ENCODE assay signal across 13 cellular contexts in genomic region chr14:93536945-93537344, GRCh38.
A peak's percentile ranks its signal among the peaks of the same experiment; 100 is the strongest.
DNase-seq lines count a peak whose midpoint lies in the region; ATAC-seq, FAIRE-seq and TF ChIP-seq lines count a peak whose summit lies in the region.
"Had no signal": no experiment of that assay in that cellular context is flagged by ENCODE, and none has a peak within 500 bp of the region (broad histone marks: within the 10 kb centered on the region; RNA-seq: fewer than 3 reads in every experiment).

No MANE protein-coding gene starts in this region.

- H3K9me3 ChIP-seq in endodermal cell (ENCODE audit: control insufficient read depth, low read length) (no peaks in the 10 kb centered on the region), kidney (ENCODE audit: control insufficient read depth in 1 of 2, low read length in 2 of 2) (no peaks in the 10 kb centered on the region)
- H3K9me3 ChIP-seq: BLaER1 had no signal

- DNase-seq in NCI-H82 (lab: John Stamatoyannopoulos, UW) (peak; percentile 45), NCI-H82 treated with DMSO at 0.1 percent for 48 hours (lab: John Stamatoyannopoulos, UW; ENCODE audit: unreplicated experiment) (no peak), NCI-H1694 (lab: John Stamatoyannopoulos, UW) (peak; percentile 34), endodermal cell (peak; percentile 68), retinal pigment epithelial cell (ENCODE audit: low read depth) (no peak), DMS53 treated with DMSO at 0.1 percent for 48 hours (lab: John Stamatoyannopoulos, UW; ENCODE audit: unreplicated experiment) (no peak), kidney (no peak), left cardiac atrium (no peak)
- DNase-seq: cerebellar nuclear complex, GOT3, natural killer cell, NCI-H774 had no signal

- H3K36me3 ChIP-seq in endodermal cell (ENCODE audit: control insufficient read depth, insufficient read depth, low read length): no peaks in the 10 kb centered on the region
- H3K36me3 ChIP-seq in kidney (ENCODE audit: control insufficient read depth in 1 of 2, insufficient read depth in 2 of 2, low read length in 2 of 2): no peaks in the 10 kb centered on the region
- H3K36me3 ChIP-seq: BLaER1 had no signal

- H3K4me1 ChIP-seq in endodermal cell (ENCODE audit: control insufficient read depth, insufficient read depth, low read length) (no peaks in the 10 kb centered on the region), kidney (ENCODE audit: control insufficient read depth in 1 of 2, insufficient read depth in 1 of 2, low read depth in 1 of 2, low read length in 2 of 2) (peaks cover 3% of the 10 kb centered on the region in 2 donors)

- H3K36me3 Mint-ChIP-seq in endodermal cell (ENCODE audit: low read depth): peaks cover 4% of the 10 kb centered on the region
- H3K36me3 Mint-ChIP-seq: natural killer cell had no signal

- H3K27ac ChIP-seq in endodermal cell (ENCODE audit: low read depth, low read length) (no peak overlapping the region), kidney (ENCODE audit: low read depth in 2 of 2, low read length in 2 of 2) (no peak overlapping the region)
- H3K27ac ChIP-seq: BLaER1 had no signal

- WGBS in endodermal cell (ENCODE audit: insufficient coverage in 1 of 2, insufficient read length in 1 of 2), 2 experiments: 82 to 86% methylated on average over 8 of the region's 8 CpGs

- TF ChIP-seq CTCF in endodermal cell (conservative IDR thresholded peaks at IDR 0.05) (peak; percentile 77), retinal pigment epithelial cell (conservative IDR thresholded peaks at IDR 0.05; ENCODE audit: low read depth, low read length) (peak; percentile 20), kidney (IDR thresholded peaks at IDR 0.05; ENCODE audit: borderline replicate concordance, extremely low read depth, insufficient read depth) (no peak)

- no peaks in the 10 kb centered on the region for H3K9me3 Mint-ChIP-seq in endodermal cell
- H3K9me3 Mint-ChIP-seq: natural killer cell had no signal

- H3K4me3 Mint-ChIP-seq in endodermal cell: no peak overlapping the region
- H3K4me3 Mint-ChIP-seq: natural killer cell had no signal

- no peaks in the 10 kb centered on the region for H3K27me3 ChIP-seq in endodermal cell (ENCODE audit: control insufficient read depth, insufficient read depth, low read length, poor library complexity, severe bottlenecking)
- H3K27me3 ChIP-seq: BLaER1 had no signal

- no peaks in the 10 kb centered on the region for H3K4me1 Mint-ChIP-seq in endodermal cell
- H3K4me1 Mint-ChIP-seq: natural killer cell had no signal

- H3K9ac ChIP-seq in endodermal cell (ENCODE audit: extremely low read depth, low read length, poor library complexity, severe bottlenecking) (no peak overlapping the region), kidney (ENCODE audit: low read length in 2 of 2) (no peak overlapping the region)
- H3K9ac ChIP-seq: BLaER1 had no signal

- no peaks in the 10 kb centered on the region for H3K27me3 Mint-ChIP-seq in endodermal cell (ENCODE audit: insufficient read depth)

- ATAC-seq in left cardiac atrium: no peak
- ATAC-seq: natural killer cell had no signal

- no peak overlapping the region for H3K4me3 ChIP-seq in endodermal cell (ENCODE audit: low read length)
- no peak overlapping the region for H3K4me3 ChIP-seq in retinal pigment epithelial cell (ENCODE audit: low read length)
- H3K4me3 ChIP-seq in kidney (ENCODE audit: low read length in 2 of 2): no peak overlapping the region
- H3K4me3 ChIP-seq: BLaER1 had no signal

- intact Hi-C loops in kidney (cut with DNase I) (no loop called here), left cardiac atrium (cut with DNase I) (no loop called here)

- FAIRE-seq in kidney (lab: Jason Lieb, UNC): no peak

- H3K27ac Mint-ChIP-seq in endodermal cell: no peak overlapping the region
- H3K27ac Mint-ChIP-seq: natural killer cell had no signal

Comparison
In these comparisons a context has a peak if more than half of its experiments do, and no peak if none do; other contexts are left out.
1. DNase-seq: peak in NCI-H82 (single experiment), NCI-H1694 (single experiment) and endodermal cell (single experiment); none in NCI-H82 treated with DMSO at 0.1 percent for 48 hours (single experiment), retinal pigment epithelial cell (single experiment), DMS53 treated with DMSO at 0.1 percent for 48 hours (single experiment), kidney (single experiment) and left cardiac atrium (single experiment).